In the genomic region with DNA sequence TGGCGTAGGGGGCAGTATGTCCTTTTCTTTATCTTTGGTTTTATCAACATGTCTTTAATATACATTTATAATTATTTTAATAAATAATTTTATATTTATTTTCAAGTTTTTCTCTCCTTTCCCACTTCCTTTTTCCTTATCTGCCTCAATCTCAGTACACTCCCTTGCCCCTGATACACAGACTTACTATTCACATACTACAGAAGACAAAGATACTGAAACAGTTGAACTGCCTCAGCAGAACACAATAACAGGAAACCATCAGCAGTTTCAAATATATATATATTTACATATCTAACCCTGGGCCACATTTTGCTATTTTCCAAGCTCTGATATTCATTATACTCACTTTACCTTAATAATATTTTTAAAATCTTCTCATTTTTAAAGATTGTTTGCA, we compare ENCODE assay signal across 12 cellular contexts. TPM values are rescaled to one million over a fixed set of nuclear protein-coding genes. Genes with fewer than 3 reads are reported as not detected.
DNase-seq lines count a peak whose midpoint lies in the region; ATAC-seq and TF ChIP-seq lines count a peak whose summit lies in the region.
"Had no signal": no experiment of that assay in that cellular context is flagged by ENCODE, and none has a peak within 500 bp of the region (broad histone marks: within the 10 kb centered on the region; RNA-seq: fewer than 3 reads in every experiment).

No MANE protein-coding gene starts in this region.

- no peaks in the 10 kb centered on the region for H4K20me1 ChIP-seq in MM.1S (ENCODE audit: insufficient read depth, low read length)

- WGBS in prostate gland, result 93% methylated on average over 1 of the region's 1 CpG
- WGBS in body of pancreas, 2 donors, result 82 to 100% methylated on average over 1 of the region's 1 CpG

- H3K36me3 ChIP-seq in MM.1S (replicated peaks; ENCODE audit: insufficient read depth, low read length) (peaks cover 11% of the 10 kb centered on the region; the same call in 1 of the 2 replicates), prostate gland (no peaks in the 10 kb centered on the region), body of pancreas (replicated peaks in 1 of 2; ENCODE audit: insufficient read depth in 1 of 2, low read depth in 2 of 2) (peaks cover 5 to 22% of the 10 kb centered on the region in 2 donors)
- H3K36me3 ChIP-seq in CD8-positive, alpha-beta T cell (ENCODE audit: insufficient read depth, low read length), result peaks cover 11% of the 10 kb centered on the region

- H3F3A ChIP-seq in MM.1S (ENCODE audit: insufficient read depth, low read length), result peaks cover 16% of the 10 kb centered on the region

- no peak for TF ChIP-seq POLR2A in prostate gland (IDR thresholded peaks at IDR 0.05)
- TF ChIP-seq POLR2A in body of pancreas (IDR thresholded peaks at IDR 0.05), result no peak

- peaks cover 69% of the 10 kb centered on the region for H3K36me3 Mint-ChIP-seq in CD8-positive, alpha-beta T cell

- H3K4me2 ChIP-seq in MM.1S (ENCODE audit: low read depth, low read length), result peak overlapping the region; percentile 71

- no peaks in the 10 kb centered on the region for H3K27me3 Mint-ChIP-seq in CD8-positive, alpha-beta T cell (ENCODE audit: low read depth)
- H3K27me3 Mint-ChIP-seq: brain had no signal

- H2AFZ ChIP-seq in MM.1S (ENCODE audit: low read length), result no peak overlapping the region

- H3K27ac Mint-ChIP-seq in CD8-positive, alpha-beta T cell, result no peak overlapping the region
- H3K27ac Mint-ChIP-seq: brain had no signal

- peak overlapping the region; percentile 34; the same call in 1 of the 2 replicates for H3K9ac ChIP-seq in MM.1S (ENCODE audit: low read length)

- H3K27me3 ChIP-seq in MM.1S (replicated peaks; ENCODE audit: insufficient read depth, low read length) (no peaks in the 10 kb centered on the region), prostate gland (replicated peaks; ENCODE audit: insufficient read depth) (no peaks in the 10 kb centered on the region), body of pancreas (no peaks in the 10 kb centered on the region)
- H3K27me3 ChIP-seq in CD8-positive, alpha-beta T cell (ENCODE audit: insufficient read depth, low read length), result no peaks in the 10 kb centered on the region

- TF ChIP-seq CTCF in GM12864 (IDR thresholded peaks at IDR 0.05; ENCODE audit: low read depth, low read length, missing control alignments) (no peak), MM.1S (IDR thresholded peaks at IDR 0.05; ENCODE audit: low read length) (no peak), prostate gland (IDR thresholded peaks at IDR 0.05) (no peak), body of pancreas (IDR thresholded peaks at IDR 0.05) (no peak)
- no peak for TF ChIP-seq CTCF in CD8-positive, alpha-beta T cell (IDR thresholded peaks at IDR 0.05)

- DNase-seq in GM12864 (ENCODE audit: low read depth) (peak; percentile 33), MM.1S (peak; percentile 79), prostate gland (ENCODE audit: low spot score) (no peak), NCI-H82 treated with DMSO at 0.1 percent for 48 hours (lab: John Stamatoyannopoulos, UW; ENCODE audit: unreplicated experiment) (no peak), body of pancreas (no peak)
- DNase-seq in CD8-positive, alpha-beta T cell, result no peak
- DNase-seq: activated CD4-positive, CD25-positive, alpha-beta regulatory T cell treated with anti-CD3 and anti-CD28 coated beads, Interleukin-2, amount 50 U/mL, for 72 hours; retina had no signal

- no peaks in the 10 kb centered on the region for H3K9me3 Mint-ChIP-seq in CD8-positive, alpha-beta T cell
- H3K9me3 Mint-ChIP-seq: brain had no signal

- H3K9me2 ChIP-seq in MM.1S (replicated peaks; ENCODE audit: insufficient read depth, low read length), result no peaks in the 10 kb centered on the region

- H3K79me2 ChIP-seq in MM.1S (ENCODE audit: low read length), result peaks cover 28% of the 10 kb centered on the region

- H3K4me3 Mint-ChIP-seq in CD8-positive, alpha-beta T cell, result no peak overlapping the region
- H3K4me3 Mint-ChIP-seq: brain had no signal

- H3K4me1 ChIP-seq in MM.1S (ENCODE audit: low read length) (peaks cover 24% of the 10 kb centered on the region), prostate gland (replicated peaks) (no peaks in the 10 kb centered on the region), body of pancreas (peaks cover 8% of the 10 kb centered on the region)
- H3K4me1 ChIP-seq in CD8-positive, alpha-beta T cell (ENCODE audit: insufficient read depth, low read length), result no peaks in the 10 kb centered on the region

- ATAC-seq in GM19372 (IDR thresholded peaks at IDR 0.05; ENCODE audit: low read depth, unreplicated experiment) (peak; percentile 84), HG02884 (IDR thresholded peaks at IDR 0.05; ENCODE audit: unreplicated experiment) (peak; percentile 87), body of pancreas (no peak)
- no peak for ATAC-seq in CD8-positive, alpha-beta T cell

- peak overlapping the region; percentile 80 for H3K27ac ChIP-seq in MM.1S (ENCODE audit: low read length)
- H3K27ac ChIP-seq in prostate gland, result no peak overlapping the region
- no peak overlapping the region for H3K27ac ChIP-seq in CD8-positive, alpha-beta T cell (ENCODE audit: low read depth, low read length)
- H3K27ac ChIP-seq in body of pancreas, result no peak overlapping the region
- H3K27ac ChIP-seq: C4-2B had no signal

- H3K9me3 ChIP-seq in MM.1S (replicated peaks; ENCODE audit: insufficient read depth, low read length) (no peaks in the 10 kb centered on the region), prostate gland (no peaks in the 10 kb centered on the region), body of pancreas (no peaks in the 10 kb centered on the region)
- no peaks in the 10 kb centered on the region for H3K9me3 ChIP-seq in CD8-positive, alpha-beta T cell (ENCODE audit: low read length)

- intact Hi-C loops in prostate gland (cut with DNase I), result no loop called here
- intact Hi-C loops in CD8-positive, alpha-beta T cell (cut with DNase I, micrococcal nuclease), result no loop called here
- intact Hi-C loops in body of pancreas (cut with DNase I), result no loop called here

- CTCF ChIA-PET in CD8-positive, alpha-beta T cell (lab: Charles Lee), result no interaction called here

- no peak overlapping the region for H3K4me3 ChIP-seq in GM12864 (ENCODE audit: low read depth, low read length)
- H3K4me3 ChIP-seq in MM.1S (ENCODE audit: low read length), result peak overlapping the region; percentile 26; the same call in 1 of the 2 replicates
- no peak overlapping the region for H3K4me3 ChIP-seq in prostate gland
- no peak overlapping the region for H3K4me3 ChIP-seq in CD8-positive, alpha-beta T cell (ENCODE audit: low read depth, low read length)
- H3K4me3 ChIP-seq in body of pancreas, result no peak overlapping the region

- POLR2A ChIA-PET in CD8-positive, alpha-beta T cell (lab: Charles Lee), result no interaction called here

- H3K4me1 Mint-ChIP-seq in CD8-positive, alpha-beta T cell (ENCODE audit: low read depth), result peaks cover 12% of the 10 kb centered on the region
- H3K4me1 Mint-ChIP-seq: brain had no signal

RNA-seq across cellular contexts. Expression of a gene that starts 19.8 kb away (rescaled TPM):
- 10 to 100 TPM; 19.0 to 26.5 TPM for total RNA-seq in prostate gland
- total RNA-seq in CD8-positive, alpha-beta T cell, result 1 to 10 TPM; 9.7 to 9.9 TPM
- 10 to 100 TPM; 18.8 to 27.2 TPM for total RNA-seq in body of pancreas

Comparison
In these comparisons a context has a peak if more than half of its experiments do, and no peak if none do; other contexts are left out.
1. DNase-seq: peak in GM12864 (single experiment) and MM.1S (single experiment); none in prostate gland (single experiment), CD8-positive, alpha-beta T cell (0 of 7), NCI-H82 treated with DMSO at 0.1 percent for 48 hours (single experiment) and body of pancreas (0 of 4).
2. ATAC-seq: peak in GM19372 (single experiment) and HG02884 (single experiment); none in CD8-positive, alpha-beta T cell (single experiment) and body of pancreas (single experiment).